ENCODE assay signal across 8 cellular contexts in the genomic region with DNA sequence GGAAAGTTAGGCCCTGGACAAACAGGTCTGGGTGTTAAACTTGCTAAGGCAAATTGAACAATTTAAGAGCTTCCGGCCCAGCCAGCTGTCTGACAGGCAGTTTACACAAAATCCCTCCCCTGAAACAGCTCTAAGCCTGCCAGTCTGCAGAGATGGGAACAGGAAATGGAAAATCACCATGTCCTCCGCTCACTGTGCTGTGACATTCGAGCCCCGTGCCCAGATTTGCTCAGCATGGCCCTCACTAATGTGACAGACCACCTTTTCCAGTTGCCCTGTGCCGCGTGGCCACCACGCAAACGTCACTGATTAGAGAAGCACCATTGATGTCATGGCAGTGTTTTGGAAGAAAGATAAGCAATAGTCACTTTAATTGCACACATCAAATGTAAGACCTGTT. TPM values are rescaled to one million over a fixed set of nuclear protein-coding genes. Genes with fewer than 3 reads are reported as not detected.
DNase-seq lines count a peak whose midpoint lies in the region; ATAC-seq and TF ChIP-seq lines count a peak whose summit lies in the region.

No MANE protein-coding gene starts in this region.

- no peak for TF ChIP-seq CTCF in fibroblast of lung (conservative IDR thresholded peaks at IDR 0.05 in 1 of 2, IDR thresholded peaks at IDR 0.05 in 1 of 2; ENCODE audit: low read depth in 1 of 2, low read length in 2 of 2)

- no peak overlapping the region for H3K27ac ChIP-seq in fibroblast of lung (ENCODE audit: insufficient read depth, low read length)
- H3K27ac ChIP-seq in skin epidermis = peak overlapping the region in 14 of 21 experiments; percentile 1 to 66 (median 46)

- H3K27me3 ChIP-seq in fibroblast of lung (ENCODE audit: control insufficient read depth, insufficient read depth, low read length) = no peaks in the 10 kb centered on the region

- H2AFZ ChIP-seq in fibroblast of lung (ENCODE audit: low read length) = peak overlapping the region; percentile 17

- H4K20me1 ChIP-seq in fibroblast of lung (ENCODE audit: control insufficient read depth, extremely low read depth, insufficient read depth, low read length) = no peaks in the 10 kb centered on the region

- DNase-seq in NCI-H2107 treated with DMSO at 0.1 percent for 48 hours (lab: John Stamatoyannopoulos, UW; ENCODE audit: unreplicated experiment) (peak; percentile 12), NCI-H2107 (lab: John Stamatoyannopoulos, UW) (no peak), NCI-H1694 (lab: John Stamatoyannopoulos, UW) (peak; percentile 59), fibroblast of lung (ENCODE audit: low read depth in 2 of 2) (no peak)

- no peak overlapping the region for H3K9ac ChIP-seq in fibroblast of lung (ENCODE audit: insufficient read depth, low read length)

- ATAC-seq in GM21529 (IDR thresholded peaks at IDR 0.05; ENCODE audit: unreplicated experiment) (no peak), HG03378 (IDR thresholded peaks at IDR 0.05; ENCODE audit: unreplicated experiment) (no peak), GM18520 (IDR thresholded peaks at IDR 0.05; ENCODE audit: unreplicated experiment) (no peak)

- no peaks in the 10 kb centered on the region for H3K36me3 ChIP-seq in fibroblast of lung (ENCODE audit: control insufficient read depth, insufficient read depth, low read length)

- H3K79me2 ChIP-seq in fibroblast of lung (ENCODE audit: control insufficient read depth, insufficient read depth, low read length) = no peaks in the 10 kb centered on the region

- no peak overlapping the region for H3K4me2 ChIP-seq in fibroblast of lung (ENCODE audit: extremely low read depth, insufficient read depth, low read length)

- peaks cover 6% of the 10 kb centered on the region for H3K4me1 ChIP-seq in fibroblast of lung (ENCODE audit: control insufficient read depth, extremely low read depth, insufficient read depth, low read length)

- no peaks in the 10 kb centered on the region for H3K9me3 ChIP-seq in fibroblast of lung (ENCODE audit: control insufficient read depth, insufficient read depth, low read depth, low read length)

- H3K4me3 ChIP-seq in fibroblast of lung (replicated peaks in 1 of 4; ENCODE audit: control extremely low read depth in 1 of 4, insufficient read depth in 1 of 4, low read depth in 3 of 4, low read length in 4 of 4) (no peak overlapping the region), skin epidermis (no peak overlapping the region)

RNA-seq across cellular contexts. Expression of gene CCNJL, which starts 41.0 kb away (rescaled TPM):
- 0.26 TPM in 1 of 2 replicates, not detected in the other for total RNA-seq in fibroblast of lung
- polyA plus RNA-seq in fibroblast of lung = 0.68 and 0.73 TPM in 2 replicates
- 0.63 and 1.2 TPM in 2 replicates for polyA plus RNA-seq in fibroblast of lung (2012)
- 0.33 and 4.7 TPM in 2 replicates for polyA minus RNA-seq in fibroblast of lung (ENCODE audit: low replicate concordance)

RNA-seq across cellular contexts. Expression of gene FABP6, which starts 42.1 kb away (rescaled TPM):
- total RNA-seq in fibroblast of lung = not detected in 2 replicates
- polyA plus RNA-seq in fibroblast of lung = not detected in 2 replicates
- polyA plus RNA-seq in fibroblast of lung (2012) = not detected in 2 replicates
- not detected in 2 replicates for polyA minus RNA-seq in fibroblast of lung (ENCODE audit: low replicate concordance)

Comparison
In these comparisons a context has a peak if more than half of its experiments do, and no peak if none do; other contexts are left out.
1. DNase-seq: peak in NCI-H2107 treated with DMSO at 0.1 percent for 48 hours (single experiment) and NCI-H1694 (single experiment); none in NCI-H2107 (single experiment) and fibroblast of lung (0 of 2).